Comparison of ENCODE assay signal across 20 cellular contexts in the genomic region with DNA sequence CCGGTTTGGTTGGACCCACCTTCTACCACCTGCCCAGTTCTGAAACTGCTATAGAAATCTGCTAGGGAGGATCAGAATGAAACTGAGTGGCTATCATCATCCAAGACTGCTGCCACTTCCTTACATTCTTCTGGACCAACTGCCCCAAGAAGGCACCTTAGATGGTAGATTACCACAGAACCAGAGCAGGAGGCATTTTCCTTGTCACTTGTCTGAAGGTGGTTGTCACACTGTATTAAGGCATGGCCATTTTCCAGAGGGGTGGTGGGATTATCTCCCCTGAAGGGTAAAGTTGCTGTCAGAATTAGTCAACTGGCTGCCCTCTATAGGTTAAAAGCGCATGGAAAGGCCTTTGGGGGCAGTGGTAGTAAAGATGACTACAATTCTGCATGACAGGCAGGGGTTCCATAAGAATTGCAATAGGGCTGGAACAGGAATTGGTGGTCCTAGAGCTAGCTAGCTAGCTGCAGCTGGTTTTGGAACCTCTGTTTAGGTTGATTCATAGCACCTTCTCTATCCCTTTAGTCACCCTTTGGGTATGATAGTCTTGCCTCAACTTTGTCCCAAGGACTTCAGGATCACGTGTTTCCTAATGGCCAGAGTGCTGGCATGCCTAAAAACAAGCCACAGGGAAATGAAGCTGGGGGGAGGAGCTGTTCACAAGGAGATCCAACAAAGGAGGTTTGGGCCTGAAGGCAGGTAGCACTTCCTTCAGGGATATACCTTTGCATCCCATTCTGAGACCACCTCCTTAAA. TPM values are rescaled to one million over a fixed set of nuclear protein-coding genes. Genes with fewer than 3 reads are reported as not detected.
DNase-seq lines count a peak whose midpoint lies in the region; ATAC-seq and TF ChIP-seq lines count a peak whose summit lies in the region.
"Had no signal": no experiment of that assay in that cellular context is flagged by ENCODE, and none has a peak within 500 bp of the region (broad histone marks: within the 10 kb centered on the region; RNA-seq: fewer than 3 reads in every experiment).

No MANE protein-coding gene starts in this region.

- intact Hi-C loops in cardiac septum (cut with DNase I) (no loop called here), heart left ventricle (cut with DNase I) (no loop called here)

- ATAC-seq in heart left ventricle: no peak
- ATAC-seq: left ventricle myocardium superior had no signal

- H3K27ac ChIP-seq in heart left ventricle (no peak overlapping the region), subcutaneous abdominal adipose tissue (ENCODE audit: low read depth, low read length) (peak overlapping the region; percentile 37)
- H3K27ac ChIP-seq: C4-2B had no signal

- peak overlapping the region in 1 of 5 donors; percentile 34 for H3K9ac ChIP-seq in subcutaneous abdominal adipose tissue (ENCODE audit: low read length in 5 of 5)

- H3K4me1 ChIP-seq in heart left ventricle: peaks cover 0 to 8% (median 4%) of the 10 kb centered on the region in 12 donors
- peaks cover 0 to 23% (median 20%) of the 10 kb centered on the region in 5 donors for H3K4me1 ChIP-seq in subcutaneous abdominal adipose tissue (ENCODE audit: control insufficient read depth in 5 of 5, insufficient read depth in 5 of 5, low read length in 5 of 5)

- no peak for TF ChIP-seq CTCF in heart left ventricle (IDR thresholded peaks at IDR 0.05)
- no peak for TF ChIP-seq CTCF in foreskin fibroblast (IDR thresholded peaks at IDR 0.05; ENCODE audit: low read depth, low read length)

- H3K27me3 ChIP-seq in heart left ventricle (peaks cover 0 to 17% (median 0%) of the 10 kb centered on the region in 9 donors), subcutaneous abdominal adipose tissue (ENCODE audit: control insufficient read depth in 5 of 5, insufficient read depth in 4 of 5, low read length in 5 of 5) (peaks cover 0 to 6% (median 0%) of the 10 kb centered on the region in 5 donors)

- H3K36me3 ChIP-seq in heart left ventricle (peaks cover 0 to 38% (median 16%) of the 10 kb centered on the region in 9 donors), subcutaneous abdominal adipose tissue (ENCODE audit: control insufficient read depth in 5 of 5, insufficient read depth in 5 of 5, low read length in 5 of 5) (peaks cover 13 to 26% (median 16%) of the 10 kb centered on the region in 5 donors)

- TF ChIP-seq POLR2A in heart left ventricle (IDR thresholded peaks at IDR 0.05): no peak

- H3K4me3 ChIP-seq in heart left ventricle (no peak overlapping the region), foreskin fibroblast (ENCODE audit: low read depth in 1 of 2, low read length in 2 of 2) (no peak overlapping the region), subcutaneous abdominal adipose tissue (ENCODE audit: low read depth in 1 of 5, low read length in 5 of 5) (peak overlapping the region in 1 of 5 donors; percentile 2)
- H3K4me3 ChIP-seq: SK-N-MC had no signal

- DNase-seq in cardiac septum (ENCODE audit: low spot score): peak; percentile 36
- DNase-seq in heart left ventricle: no peak
- peak; percentile 19 for DNase-seq in RKO (ENCODE audit: low spot score)
- DNase-seq in foreskin fibroblast: peak; percentile 32 to 57
- DNase-seq in stimulated activated CD4-positive, alpha-beta T cell treated with anti-CD3 and anti-CD28 coated beads, Interleukin-4, amount 100 ng/mL, for 1 hour: no peak
- no peak for DNase-seq in NCI-H2029 (lab: John Stamatoyannopoulos, UW)
- DNase-seq in putamen (ENCODE audit: low spot score): no peak
- DNase-seq: activated CD4-positive, alpha-beta T cell treated with anti-CD3 and anti-CD28 coated beads, Interleukin-2, amount 50 U/mL, for 48 hours; activated gamma-delta T cell treated with Interleukin-2 at 50 U/mL for 16 hours; amniotic stem cell; erythroblast; GF-D8; left ventricle myocardium superior; NCI-H1105; NCI-H510A treated with DMSO at 0.1 percent for 48 hours; RPMI8226; T-helper 2 cell had no signal

- 84 to 85% (median 85%) methylated on average over 3 of the region's 3 CpGs for WGBS in heart left ventricle, 4 donors

- no peaks in the 10 kb centered on the region for H3K9me3 ChIP-seq in heart left ventricle
- H3K9me3 ChIP-seq in subcutaneous abdominal adipose tissue (ENCODE audit: control insufficient read depth in 5 of 5, low read length in 5 of 5): no peaks in the 10 kb centered on the region

RNA-seq across cellular contexts. Expression of a gene that starts 4.8 kb away (rescaled TPM):
- 0.32 TPM for total RNA-seq in cardiac septum
- under 1 TPM; 0.12 to 0.86 (median 0.25) TPM for total RNA-seq in heart left ventricle
- under 1 TPM in 1 of 2 donors, not detected in 1; 0.61 TPM for polyA plus RNA-seq in heart left ventricle

Comparison
In these comparisons a context has a peak if more than half of its experiments do, and no peak if none do; other contexts are left out.
1. DNase-seq: peak in cardiac septum (single experiment), RKO (single experiment) and foreskin fibroblast (2 of 2); none in heart left ventricle (0 of 5), stimulated activated CD4-positive, alpha-beta T cell treated with anti-CD3 and anti-CD28 coated beads, Interleukin-4, amount 100 ng/mL, for 1 hour (single experiment), NCI-H2029 (single experiment) and putamen (single experiment).